8 cellular contexts compared by ENCODE assay signal in the genomic region with DNA sequence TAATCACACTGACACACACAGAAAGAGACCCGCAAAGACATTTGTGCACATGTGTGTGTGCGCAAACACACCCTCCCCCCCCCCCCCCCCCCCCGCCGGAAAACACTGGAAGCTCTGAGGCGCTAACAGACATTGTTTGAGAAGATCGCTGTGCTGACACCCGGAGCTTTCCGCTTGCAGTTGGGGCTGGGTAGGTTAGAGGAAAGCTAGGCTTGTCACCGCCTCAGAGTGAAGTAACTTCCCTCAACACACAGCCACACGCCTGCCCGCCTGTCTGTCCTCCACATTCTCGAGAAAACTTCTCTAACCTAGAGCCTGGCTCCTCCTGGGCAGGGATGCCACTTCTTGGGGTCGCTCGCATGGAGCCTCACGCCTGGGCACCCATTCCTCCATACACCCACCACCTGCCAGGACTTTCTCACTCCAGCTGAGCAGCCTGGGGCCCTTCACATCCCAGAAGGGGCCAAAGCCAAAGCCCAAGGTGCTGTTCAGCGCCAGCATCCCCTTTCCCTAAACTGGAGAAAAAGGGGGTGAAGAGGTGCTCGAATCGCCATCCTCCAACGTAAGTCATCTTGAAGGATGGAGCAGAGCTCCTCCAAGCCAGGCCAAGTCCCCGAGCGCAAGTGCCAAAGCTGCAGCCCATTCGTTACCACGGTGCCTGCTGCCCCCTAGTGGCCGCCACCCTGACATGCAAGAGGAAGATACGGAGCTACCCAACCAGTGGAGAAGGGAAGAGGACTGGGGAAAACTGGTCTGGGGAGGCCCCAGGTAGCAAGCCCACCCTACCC.
DNase-seq lines count a peak whose midpoint lies in the region; ATAC-seq and TF ChIP-seq lines count a peak whose summit lies in the region.

No MANE protein-coding gene starts in this region.

- H3K4me1 Mint-ChIP-seq in CD4-positive, alpha-beta memory T cell = peaks cover 4 to 9% (median 8%) of the 10 kb centered on the region in 4 donors
- H3K4me1 Mint-ChIP-seq in activated T-helper 1 cell treated with anti-CD3 and anti-CD28 coated beads, Interleukin-12 subunit alpha, Interleukin-12 subunit beta, Interleukin-2, Interleukin-4 antibody, amounts not matched to agents 30 ng/mL and 10 ng/mL and 1 ng/mL, durations not matched to agents 14 hours and 24 hours and 36 hours (ENCODE audit: low read depth) = no peaks in the 10 kb centered on the region

- H3K9ac ChIP-seq in neural cell (ENCODE audit: low read length) = no peak overlapping the region

- TF ChIP-seq EP300 in neural cell (conservative IDR thresholded peaks at IDR 0.05; ENCODE audit: poor library complexity, severe bottlenecking) = no peak

- H3K4me3 ChIP-seq in CD4-positive, alpha-beta memory T cell (ENCODE audit: low read length in 2 of 2) = no peak overlapping the region
- H3K4me3 ChIP-seq in fibroblast of pulmonary artery (replicated peaks; ENCODE audit: low read depth, low read length) (no peak overlapping the region), neural cell (ENCODE audit: low read length) (no peak overlapping the region)

- peaks cover 0 to 2% (median 0%) of the 10 kb centered on the region in 8 donors for H3K9me3 Mint-ChIP-seq in CD4-positive, alpha-beta memory T cell
- no peaks in the 10 kb centered on the region for H3K9me3 Mint-ChIP-seq in activated T-helper 1 cell treated with anti-CD3 and anti-CD28 coated beads, Interleukin-12 subunit alpha, Interleukin-12 subunit beta, Interleukin-2, Interleukin-4 antibody, amounts not matched to agents 30 ng/mL and 10 ng/mL and 1 ng/mL, durations not matched to agents 14 hours and 24 hours and 36 hours

- H3K27ac Mint-ChIP-seq in CD4-positive, alpha-beta memory T cell = peak overlapping the region in 4 of 7 donors; percentile 15 to 75 (median 60)
- no peak overlapping the region for H3K27ac Mint-ChIP-seq in activated T-helper 1 cell treated with anti-CD3 and anti-CD28 coated beads, Interleukin-12 subunit alpha, Interleukin-12 subunit beta, Interleukin-2, Interleukin-4 antibody, amounts not matched to agents 30 ng/mL and 10 ng/mL and 1 ng/mL, durations not matched to agents 14 hours and 24 hours and 36 hours

- peaks cover 68% of the 10 kb centered on the region for H3K36me3 ChIP-seq in CD4-positive, alpha-beta memory T cell (ENCODE audit: insufficient read depth, low read length)
- H3K36me3 ChIP-seq in neural cell (ENCODE audit: insufficient read depth, low read length) = peaks cover 5% of the 10 kb centered on the region

- no peaks in the 10 kb centered on the region for H3F3A ChIP-seq in neural cell (ENCODE audit: insufficient read depth, low read length, poor library complexity, severe bottlenecking)

- H3K36me3 Mint-ChIP-seq in CD4-positive, alpha-beta memory T cell = peaks cover 20 to 56% of the 10 kb centered on the region in 2 donors
- peaks cover 26% of the 10 kb centered on the region for H3K36me3 Mint-ChIP-seq in activated T-helper 1 cell treated with anti-CD3 and anti-CD28 coated beads, Interleukin-12 subunit alpha, Interleukin-12 subunit beta, Interleukin-2, Interleukin-4 antibody, amounts not matched to agents 30 ng/mL and 10 ng/mL and 1 ng/mL, durations not matched to agents 14 hours and 24 hours and 36 hours (ENCODE audit: low read depth)

- POLR2A ChIA-PET in CD4-positive, alpha-beta memory T cell (lab: Charles Lee; ENCODE audit: partially characterized antibody) = interaction anchor here (0.6 to 4.1 kb wide), 10 partner anchors 14 to 390 kb away, joined by 3 to 17 read pairs (median 4); a partner anchor contains a TSS

- TF ChIP-seq RAD21 in neural cell (conservative IDR thresholded peaks at IDR 0.05) = peak; percentile 83

- H3K4me3 Mint-ChIP-seq in CD4-positive, alpha-beta memory T cell = peak overlapping the region in 1 of 8 donors; percentile 15
- H3K4me3 Mint-ChIP-seq in activated T-helper 1 cell treated with anti-CD3 and anti-CD28 coated beads, Interleukin-12 subunit alpha, Interleukin-12 subunit beta, Interleukin-2, Interleukin-4 antibody, amounts not matched to agents 30 ng/mL and 10 ng/mL and 1 ng/mL, durations not matched to agents 14 hours and 24 hours and 36 hours = no peak overlapping the region

- peaks cover 4% of the 10 kb centered on the region for H3K4me1 ChIP-seq in CD4-positive, alpha-beta memory T cell (ENCODE audit: insufficient read depth, low read length)

- H3K27me3 ChIP-seq in CD4-positive, alpha-beta memory T cell (ENCODE audit: insufficient read depth, low read length) = no peaks in the 10 kb centered on the region
- no peaks in the 10 kb centered on the region for H3K27me3 ChIP-seq in neural cell (ENCODE audit: insufficient read depth, low read depth, low read length)

- TF ChIP-seq CTCF in fibroblast of pulmonary artery (IDR thresholded peaks at IDR 0.05; ENCODE audit: low read length, missing control alignments) (peak; percentile 87), neural cell (IDR thresholded peaks at IDR 0.05; ENCODE audit: poor library complexity, severe bottlenecking) (peak; percentile 85)

- no peaks in the 10 kb centered on the region for H3K79me2 ChIP-seq in neural cell (replicated peaks; ENCODE audit: insufficient read depth, low read length)

- H3K9me3 ChIP-seq in CD4-positive, alpha-beta memory T cell (ENCODE audit: control insufficient read depth in 1 of 2, low read length in 2 of 2) = no peaks in the 10 kb centered on the region
- H3K9me3 ChIP-seq in neural cell (ENCODE audit: low read length) = no peaks in the 10 kb centered on the region

- CTCF ChIA-PET in CD4-positive, alpha-beta memory T cell (lab: Charles Lee; ENCODE audit: partially characterized antibody) = interaction anchor here (0.6 to 13.7 kb wide), 56 partner anchors 8 to 505 kb away, joined by 3 to 318 read pairs (median 4); a partner anchor contains a TSS

- intact Hi-C loops in CD4-positive, alpha-beta memory T cell (cut with micrococcal nuclease) = loop anchor here (1.0 to 2.0 kb wide), 2 partner anchors 152 to 470 kb away; no protein-coding TSS in a partner anchor
- intact Hi-C loops in activated T-helper 1 cell treated with anti-CD3 and anti-CD28 coated beads, Interleukin-12 subunit alpha, Interleukin-12 subunit beta, Interleukin-2, Interleukin-4 antibody, amounts not matched to agents 30 ng/mL and 10 ng/mL and 1 ng/mL, durations not matched to agents 14 hours and 24 hours and 36 hours (cut with micrococcal nuclease) = loop anchor here (1.0 to 10.0 kb wide), 3 partner anchors 152 to 390 kb away; a partner anchor contains a TSS

- DNase-seq in CD4-positive, alpha-beta memory T cell = peak; percentile 66 to 73 (median 71)
- DNase-seq in HT-29 (ENCODE audit: low spot score) = peak; percentile 68
- peak; percentile 68 for DNase-seq in RKO (ENCODE audit: low spot score)
- DNase-seq in activated T-helper 1 cell treated with anti-CD3 and anti-CD28 coated beads, Interleukin-12 subunit alpha, Interleukin-12 subunit beta, Interleukin-2, Interleukin-4 antibody, amounts not matched to agents 30 ng/mL and 10 ng/mL and 1 ng/mL, durations not matched to agents 14 hours and 24 hours and 36 hours (ENCODE audit: low spot score) = peak; percentile 59
- peak; percentile 72 for DNase-seq in fibroblast of pulmonary artery (ENCODE audit: low read depth)
- DNase-seq in superior temporal gyrus (ENCODE audit: extremely low spot score) = peak; percentile 80

- no peaks in the 10 kb centered on the region for H4K20me1 ChIP-seq in neural cell (ENCODE audit: insufficient read depth)

- ATAC-seq in HG02678 (IDR thresholded peaks at IDR 0.05; ENCODE audit: unreplicated experiment) = no peak

- no peak overlapping the region for H3K4me2 ChIP-seq in neural cell (ENCODE audit: low read length)

- no peak overlapping the region for H2AFZ ChIP-seq in neural cell (ENCODE audit: low read depth, low read length)

- no peak overlapping the region for H3K27ac ChIP-seq in CD4-positive, alpha-beta memory T cell (ENCODE audit: low read depth, low read length)
- H3K27ac ChIP-seq in neural cell (ENCODE audit: low read length) = no peak overlapping the region

- H3K9me2 ChIP-seq in neural cell (ENCODE audit: insufficient read depth, low read length) = no peaks in the 10 kb centered on the region

- H3K27me3 Mint-ChIP-seq in CD4-positive, alpha-beta memory T cell = no peaks in the 10 kb centered on the region
- no peaks in the 10 kb centered on the region for H3K27me3 Mint-ChIP-seq in activated T-helper 1 cell treated with anti-CD3 and anti-CD28 coated beads, Interleukin-12 subunit alpha, Interleukin-12 subunit beta, Interleukin-2, Interleukin-4 antibody, amounts not matched to agents 30 ng/mL and 10 ng/mL and 1 ng/mL, durations not matched to agents 14 hours and 24 hours and 36 hours (ENCODE audit: insufficient read depth)

TF ChIP-seq in neural cell, 6 proteins besides CTCF, POLR2A, EP300 and RAD21:
- TF ChIP-seq SMC3 (conservative IDR thresholded peaks at IDR 0.05; ENCODE audit: poor library complexity) (peak; percentile 81), MXI1 (conservative IDR thresholded peaks at IDR 0.05; ENCODE audit: poor library complexity, severe bottlenecking) (no peak)
